Comparison of ENCODE assay signal across 7 cellular contexts in the genomic region with DNA sequence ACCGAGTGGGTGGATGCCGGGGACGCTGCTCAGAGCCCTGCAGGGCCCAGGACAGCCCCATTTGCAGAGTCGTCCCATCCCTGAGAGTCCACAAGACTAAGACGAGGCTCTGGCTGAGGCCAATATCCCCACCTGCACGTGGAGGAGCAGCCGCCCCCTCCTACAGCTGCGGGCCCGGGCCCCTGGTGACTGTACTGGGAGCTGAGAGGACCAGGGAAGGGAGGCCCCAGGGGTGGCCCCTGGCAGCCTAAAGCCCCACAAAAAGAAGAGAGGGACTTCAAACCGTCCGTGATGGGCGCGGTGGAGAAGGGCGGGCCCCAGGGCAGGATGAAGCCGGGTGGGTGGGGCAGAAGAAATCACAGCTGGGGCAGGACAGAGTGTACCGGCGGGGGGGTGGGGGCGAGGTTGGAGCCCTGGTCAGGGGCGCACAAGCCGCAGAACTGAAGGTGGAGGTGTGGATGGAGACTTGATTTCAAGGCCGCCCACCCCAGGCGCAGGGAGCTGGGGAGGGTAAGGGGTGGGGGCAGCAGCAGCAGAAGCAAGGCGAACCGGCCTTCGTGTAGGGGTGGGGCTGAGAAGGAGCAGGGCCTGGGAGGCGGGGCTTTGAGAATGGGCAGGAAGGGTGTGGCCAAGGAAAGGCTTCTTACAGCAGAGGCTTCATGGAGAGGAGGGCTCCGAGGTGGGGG. TPM values are rescaled to one million over a fixed set of nuclear protein-coding genes. Genes with fewer than 3 reads are reported as not detected.
DNase-seq lines count a peak whose midpoint lies in the region; ATAC-seq and TF ChIP-seq lines count a peak whose summit lies in the region.
"Had no signal": no experiment of that assay in that cellular context is flagged by ENCODE, and none has a peak within 500 bp of the region (broad histone marks: within the 10 kb centered on the region; RNA-seq: fewer than 3 reads in every experiment).

No MANE protein-coding gene starts in this region.

- peaks cover 22% of the 10 kb centered on the region for H3K36me3 Mint-ChIP-seq in activated CD4-positive, alpha-beta T cell treated with anti-CD3 and anti-CD28 coated beads, Interleukin-2, amount 10 ng/mL, durations not matched to agents 7 days and 5 days (ENCODE audit: low read depth)

- H3K27ac Mint-ChIP-seq in activated CD4-positive, alpha-beta T cell treated with anti-CD3 and anti-CD28 coated beads, Interleukin-2, amount 10 ng/mL, durations not matched to agents 7 days and 5 days: peak overlapping the region; percentile 93

- H3K4me1 Mint-ChIP-seq in activated CD4-positive, alpha-beta T cell treated with anti-CD3 and anti-CD28 coated beads, Interleukin-2, amount 10 ng/mL, durations not matched to agents 7 days and 5 days: peaks cover 14% of the 10 kb centered on the region

- POLR2A ChIA-PET in activated CD4-positive, alpha-beta T cell treated with anti-CD3 and anti-CD28 coated beads, Interleukin-2, amount 10 ng/mL, durations not matched to agents 7 days and 5 days (lab: Charles Lee): interaction anchor here (0.5 kb wide), 1 partner anchor 525 kb away, joined by 3 read pairs; no protein-coding TSS in a partner anchor

- no peaks in the 10 kb centered on the region for H3K9me3 Mint-ChIP-seq in activated CD4-positive, alpha-beta T cell treated with anti-CD3 and anti-CD28 coated beads, Interleukin-2, amount 10 ng/mL, durations not matched to agents 7 days and 5 days

- H3K27me3 Mint-ChIP-seq in activated CD4-positive, alpha-beta T cell treated with anti-CD3 and anti-CD28 coated beads, Interleukin-2, amount 10 ng/mL, durations not matched to agents 7 days and 5 days: no peaks in the 10 kb centered on the region

- TF ChIP-seq CTCF in foreskin fibroblast (IDR thresholded peaks at IDR 0.05; ENCODE audit: low read depth, low read length): no peak

- DNase-seq in DMS 273 (lab: John Stamatoyannopoulos, UW; ENCODE audit: unreplicated experiment) (peak; percentile 64), DMS 273 treated with DMSO at 0.1 percent for 48 hours (lab: John Stamatoyannopoulos, UW) (no peak), foreskin fibroblast (peak; percentile 22 to 88)
- peak; percentile 93 for DNase-seq in activated CD4-positive, alpha-beta T cell treated with anti-CD3 and anti-CD28 coated beads, Interleukin-2, amount 10 ng/mL, durations not matched to agents 7 days and 5 days
- peak; percentile 57 for DNase-seq in stimulated activated CD8-positive, alpha-beta memory T cell treated with anti-CD3 and anti-CD28 coated beads, Interleukin-4, amount 100 ng/mL, for 24 hours (ENCODE audit: low read depth)

- ATAC-seq in HG02870 (IDR thresholded peaks at IDR 0.05; ENCODE audit: unreplicated experiment): no peak

- H3K4me3 ChIP-seq in foreskin fibroblast (ENCODE audit: low read depth in 1 of 2, low read length in 2 of 2): no peak overlapping the region

- CTCF ChIA-PET in activated CD4-positive, alpha-beta T cell treated with anti-CD3 and anti-CD28 coated beads, Interleukin-2, amount 10 ng/mL, durations not matched to agents 7 days and 5 days (lab: Charles Lee): interaction anchor here (0.6 to 2.3 kb wide), 2 partner anchors 9 to 103 kb away, joined by 3 to 8 read pairs; no protein-coding TSS in a partner anchor

- peak overlapping the region; percentile 67 for H3K4me3 Mint-ChIP-seq in activated CD4-positive, alpha-beta T cell treated with anti-CD3 and anti-CD28 coated beads, Interleukin-2, amount 10 ng/mL, durations not matched to agents 7 days and 5 days

RNA-seq across cellular contexts. Expression of gene CFD, which starts 12.9 kb away (rescaled TPM):
- 1 to 10 TPM; 1.5 to 1.6 TPM for total RNA-seq in activated CD4-positive, alpha-beta T cell treated with anti-CD3 and anti-CD28 coated beads, Interleukin-2, amount 10 ng/mL, durations not matched to agents 7 days and 5 days

RNA-seq across cellular contexts. Expression of gene ELANE, which starts 20.3 kb away (rescaled TPM):
- not detected for total RNA-seq in activated CD4-positive, alpha-beta T cell treated with anti-CD3 and anti-CD28 coated beads, Interleukin-2, amount 10 ng/mL, durations not matched to agents 7 days and 5 days

RNA-seq across cellular contexts. Expression of gene MED16, which starts 20.6 kb away (rescaled TPM):
- 10 to 100 TPM; 72.5 to 88.1 TPM for total RNA-seq in activated CD4-positive, alpha-beta T cell treated with anti-CD3 and anti-CD28 coated beads, Interleukin-2, amount 10 ng/mL, durations not matched to agents 7 days and 5 days

RNA-seq across cellular contexts. Expression of gene RNU6-9, which starts 20.9 kb away (rescaled TPM):
- total RNA-seq in activated CD4-positive, alpha-beta T cell treated with anti-CD3 and anti-CD28 coated beads, Interleukin-2, amount 10 ng/mL, durations not matched to agents 7 days and 5 days: not detected
- total RNA-seq: mononuclear cell had no signal

RNA-seq across cellular contexts. Expression of gene PRTN3, which starts 31.6 kb away (rescaled TPM):
- not detected for total RNA-seq in activated CD4-positive, alpha-beta T cell treated with anti-CD3 and anti-CD28 coated beads, Interleukin-2, amount 10 ng/mL, durations not matched to agents 7 days and 5 days
